ENCODE assay signal across 28 cellular contexts in the genomic region with DNA sequence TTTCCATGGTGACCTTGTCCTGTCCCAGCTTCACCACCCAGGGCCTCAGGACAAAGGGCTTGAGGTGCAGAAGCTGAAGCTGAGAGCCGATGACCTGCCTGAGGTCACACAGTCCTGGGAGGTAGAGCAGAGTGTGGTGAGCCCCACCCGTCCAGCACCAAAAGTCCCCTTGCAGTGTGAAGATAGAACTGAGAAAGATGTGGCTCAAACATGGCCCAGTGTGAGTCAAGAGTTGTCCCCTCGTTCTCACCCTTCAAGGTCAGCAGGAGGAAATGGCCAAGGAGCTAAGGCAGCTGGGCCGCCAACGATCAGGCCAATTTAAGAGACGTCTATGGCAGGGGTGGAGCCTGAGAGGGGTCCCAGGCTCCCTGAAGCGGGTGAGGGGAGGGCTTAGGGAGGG.
"Had no signal": no experiment of that assay in that cellular context is flagged by ENCODE, and none has a peak within 500 bp of the region (broad histone marks: within the 10 kb centered on the region; RNA-seq: fewer than 3 reads in every experiment).

No MANE protein-coding gene starts in this region.

- H3K27ac Mint-ChIP-seq: dendritic cell treated with granulocyte-macrophage colony-stimulating factor and Interleukin-4, amounts not matched to agents 40 ng/mL and 50 ng/mL, for 4 days; effector memory CD8-positive, alpha-beta T cell; endodermal cell had no signal

- H3K4me3 ChIP-seq: colonic mucosa, coronary artery, dorsolateral prefrontal cortex, esophagus muscularis mucosa, esophagus squamous epithelium, gastrocnemius medialis, gastroesophageal sphincter, heart left ventricle, heart right ventricle had no signal

- H3K4me3 Mint-ChIP-seq: dendritic cell treated with granulocyte-macrophage colony-stimulating factor and Interleukin-4, amounts not matched to agents 40 ng/mL and 50 ng/mL, for 4 days; effector memory CD8-positive, alpha-beta T cell; endodermal cell had no signal

- H3K4me1 ChIP-seq: colonic mucosa, foreskin keratinocyte, gastrocnemius medialis, heart left ventricle, heart right ventricle had no signal

- H3K27ac ChIP-seq: colonic mucosa, coronary artery, epithelial cell of prostate, esophagus muscularis mucosa, esophagus squamous epithelium, foreskin keratinocyte, gastrocnemius medialis, gastroesophageal sphincter, heart left ventricle, heart right ventricle had no signal

- H3K9me3 Mint-ChIP-seq: dendritic cell treated with granulocyte-macrophage colony-stimulating factor and Interleukin-4, amounts not matched to agents 40 ng/mL and 50 ng/mL, for 4 days; effector memory CD8-positive, alpha-beta T cell; endodermal cell had no signal

- H3K27me3 ChIP-seq: colonic mucosa, dorsolateral prefrontal cortex, foreskin keratinocyte had no signal

- FAIRE-seq: colon, endometrium, endothelial cell of umbilical vein, frontal cortex had no signal

- ATAC-seq: effector memory CD8-positive, alpha-beta T cell; esophagus mucosa; foreskin keratinocyte; gastrocnemius medialis; gastroesophageal sphincter; heart left ventricle; heart right ventricle had no signal

- H3K9me3 ChIP-seq: colonic mucosa, gastrocnemius medialis had no signal

- DNase-seq: colonic mucosa; cortex of kidney; dermis blood vessel endothelial cell; dorsolateral prefrontal cortex; effector CD4-positive, alpha-beta T cell; effector CD8-positive, alpha-beta T cell; effector memory CD4-positive, alpha-beta T cell; effector memory CD8-positive, alpha-beta T cell; endodermal cell; esophagus squamous epithelium; foreskin fibroblast; foreskin keratinocyte; foreskin melanocyte; gastrocnemius medialis; glutamatergic neuron; head of caudate nucleus; heart left ventricle; heart right ventricle had no signal

- H3K36me3 ChIP-seq: colonic mucosa, esophagus muscularis mucosa, esophagus squamous epithelium, gastrocnemius medialis, gastroesophageal sphincter, heart left ventricle, heart right ventricle had no signal
